14 cellular contexts compared by ENCODE assay signal in genomic region chr7:140325600-140325999, GRCh38.
A peak's percentile ranks its signal among the peaks of the same experiment; 100 is the strongest.
DNase-seq lines count a peak whose midpoint lies in the region; TF ChIP-seq lines count a peak whose summit lies in the region.
"Had no signal": no experiment of that assay in that cellular context is flagged by ENCODE, and none has a peak within 500 bp of the region (broad histone marks: within the 10 kb centered on the region; RNA-seq: fewer than 3 reads in every experiment).

No MANE protein-coding gene starts in this region.

- H2BK120ac ChIP-seq in mesenchymal stem cell (ENCODE audit: low read depth, low read length) = no peak overlapping the region

- H2AK5ac ChIP-seq in mesenchymal stem cell (ENCODE audit: low read length, severe bottlenecking) = no peak overlapping the region

- H3K79me2 ChIP-seq in PC-9 (ENCODE audit: low read depth) = no peaks in the 10 kb centered on the region

- no peaks in the 10 kb centered on the region for H3K79me1 ChIP-seq in mesenchymal stem cell (replicated peaks; ENCODE audit: low read length, poor library complexity, severe bottlenecking)

- peak overlapping the region; percentile 36 for H3K9ac ChIP-seq in mesenchymal stem cell (ENCODE audit: low read length)
- H3K9ac ChIP-seq in rectal smooth muscle tissue (ENCODE audit: low read length) = no peak overlapping the region

- no peak overlapping the region for H3K4ac ChIP-seq in mesenchymal stem cell (ENCODE audit: low read depth in 1 of 2, low read length in 2 of 2)

- H2BK15ac ChIP-seq in mesenchymal stem cell (ENCODE audit: low read depth, poor library complexity, severe bottlenecking) = no peak overlapping the region

- H2BK5ac ChIP-seq in mesenchymal stem cell (ENCODE audit: low read depth, low read length, poor library complexity, severe bottlenecking) = no peak overlapping the region

- no peak overlapping the region for H3K14ac ChIP-seq in mesenchymal stem cell (ENCODE audit: low read length in 2 of 2)

- intact Hi-C loops in PC-9 (cut with micrococcal nuclease; ENCODE audit: unreplicated experiment) = loop anchor here (5.0 to 10.0 kb wide), 2 partner anchors 551 to 708 kb away; partner anchors contain the start of gene HIPK2
- intact Hi-C loops in posterior cingulate gyrus (cut with DNase I) = no loop called here

- H4K20me1 ChIP-seq in PC-9 (ENCODE audit: insufficient read depth) = no peaks in the 10 kb centered on the region

- CTCF ChIA-PET in PC-9 (lab: Charles Lee) = interaction anchor here (0.6 kb wide), 1 partner anchor 167 kb away, joined by 3 read pairs; no protein-coding TSS in a partner anchor

- no TSS peak for BruUV-seq in PC-9 (replicated peaks; lab: Mats Ljungman, UMichigan)

- 90% methylated on average over 8 of the region's 8 CpGs for WGBS in mesenchymal stem cell

- H3K4me2 ChIP-seq in PC-9 (0 out of 2 replicates have a peak overlapping the region, but pooled peaks have one; percentile 37), mesenchymal stem cell (ENCODE audit: low read length, poor library complexity, severe bottlenecking) (no peak overlapping the region)

- H3K36me3 ChIP-seq in PC-9 (ENCODE audit: low read depth) = no peaks in the 10 kb centered on the region
- H3K36me3 ChIP-seq in mesenchymal stem cell (ENCODE audit: control insufficient read depth in 1 of 2, insufficient read depth in 2 of 2, low read depth in 1 of 2, low read length in 2 of 2) = no peaks in the 10 kb centered on the region
- no peaks in the 10 kb centered on the region for H3K36me3 ChIP-seq in rectal smooth muscle tissue (ENCODE audit: control insufficient read depth, insufficient read depth, low read length)
- H3K36me3 ChIP-seq: HAP-1, Peyer's patch had no signal

- H3K9me2 ChIP-seq in PC-9 (ENCODE audit: insufficient read depth) = no peaks in the 10 kb centered on the region

- H4K8ac ChIP-seq in mesenchymal stem cell (ENCODE audit: low read length) = no peak overlapping the region

- no peak overlapping the region for H3K4me3 ChIP-seq in PC-9
- peak overlapping the region in 1 of 2 experiments; percentile 62 for H3K4me3 ChIP-seq in mesenchymal stem cell (ENCODE audit: insufficient read depth in 1 of 2, low read depth in 1 of 2, low read length in 2 of 2)
- peak overlapping the region; percentile 51 for H3K4me3 ChIP-seq in rectal smooth muscle tissue (ENCODE audit: low read length)
- H3K4me3 ChIP-seq: GM12878, HAP-1 had no signal

- peak; percentile 46 for DNase-seq in DMS53 (lab: John Stamatoyannopoulos, UW)
- no peak for DNase-seq in DMS53 treated with DMSO at 0.1 percent for 48 hours (lab: John Stamatoyannopoulos, UW; ENCODE audit: unreplicated experiment)
- DNase-seq in PC-9 = no peak
- DNase-seq in mesenchymal stem cell = no peak
- DNase-seq in posterior cingulate gyrus = no peak
- DNase-seq in GF-D8 (lab: John Stamatoyannopoulos, UW) = no peak
- DNase-seq in NCI-H1930 (lab: John Stamatoyannopoulos, UW) = no peak
- DNase-seq: NCI-H1105 had no signal

- no peak overlapping the region for H2AFZ ChIP-seq in PC-9
- no peak overlapping the region for H2AFZ ChIP-seq in mesenchymal stem cell (ENCODE audit: low read depth, low read length)

- H2BK12ac ChIP-seq in mesenchymal stem cell (ENCODE audit: low read length in 2 of 2) = no peak overlapping the region

- H3K4me1 ChIP-seq in PC-9 (replicated peaks; ENCODE audit: insufficient read depth) (no peaks in the 10 kb centered on the region), mesenchymal stem cell (ENCODE audit: control insufficient read depth, insufficient read depth, low read depth, low read length) (peaks cover 4% of the 10 kb centered on the region), rectal smooth muscle tissue (ENCODE audit: control insufficient read depth, insufficient read depth, low read length) (peaks cover 7% of the 10 kb centered on the region)
- H3K4me1 ChIP-seq: HAP-1 had no signal

- no peak overlapping the region for H3K23ac ChIP-seq in mesenchymal stem cell (ENCODE audit: low read length in 2 of 2)

- no peak overlapping the region for H4K91ac ChIP-seq in mesenchymal stem cell (ENCODE audit: low read length)

- H3K9me3 ChIP-seq in PC-9 (ENCODE audit: insufficient read depth, low read depth) (no peaks in the 10 kb centered on the region), mesenchymal stem cell (ENCODE audit: control insufficient read depth, low read length) (no peaks in the 10 kb centered on the region)
- H3K9me3 ChIP-seq: HAP-1, Peyer's patch had no signal

- no peak for TF ChIP-seq CTCF in PC-9 (conservative IDR thresholded peaks at IDR 0.05)

- H3K27me3 ChIP-seq in PC-9 (ENCODE audit: insufficient read depth, low read depth) = no peaks in the 10 kb centered on the region
- no peaks in the 10 kb centered on the region for H3K27me3 ChIP-seq in mesenchymal stem cell (ENCODE audit: control insufficient read depth in 1 of 2, insufficient read depth in 1 of 2, low read length in 2 of 2)
- no peaks in the 10 kb centered on the region for H3K27me3 ChIP-seq in rectal smooth muscle tissue (ENCODE audit: control insufficient read depth, insufficient read depth, low read length)
- H3K27me3 ChIP-seq: Peyer's patch had no signal

- H3K18ac ChIP-seq in mesenchymal stem cell (ENCODE audit: low read depth in 1 of 2, low read length in 2 of 2) = no peak overlapping the region

- no peaks in the 10 kb centered on the region for H3F3A ChIP-seq in PC-9 (ENCODE audit: insufficient read depth, low read depth)

- POLR2A ChIA-PET in PC-9 (lab: Charles Lee; ENCODE audit: unreplicated experiment) = no interaction called here

- no peak overlapping the region for H3K27ac ChIP-seq in PC-9
- H3K27ac ChIP-seq in mesenchymal stem cell (ENCODE audit: low read length, poor library complexity, severe bottlenecking) = no peak overlapping the region
- no peak overlapping the region for H3K27ac ChIP-seq in rectal smooth muscle tissue (ENCODE audit: low read depth, low read length)
- H3K27ac ChIP-seq: 22Rv1, HL-60 had no signal
